2 cellular contexts compared by ENCODE assay signal in the genomic region with DNA sequence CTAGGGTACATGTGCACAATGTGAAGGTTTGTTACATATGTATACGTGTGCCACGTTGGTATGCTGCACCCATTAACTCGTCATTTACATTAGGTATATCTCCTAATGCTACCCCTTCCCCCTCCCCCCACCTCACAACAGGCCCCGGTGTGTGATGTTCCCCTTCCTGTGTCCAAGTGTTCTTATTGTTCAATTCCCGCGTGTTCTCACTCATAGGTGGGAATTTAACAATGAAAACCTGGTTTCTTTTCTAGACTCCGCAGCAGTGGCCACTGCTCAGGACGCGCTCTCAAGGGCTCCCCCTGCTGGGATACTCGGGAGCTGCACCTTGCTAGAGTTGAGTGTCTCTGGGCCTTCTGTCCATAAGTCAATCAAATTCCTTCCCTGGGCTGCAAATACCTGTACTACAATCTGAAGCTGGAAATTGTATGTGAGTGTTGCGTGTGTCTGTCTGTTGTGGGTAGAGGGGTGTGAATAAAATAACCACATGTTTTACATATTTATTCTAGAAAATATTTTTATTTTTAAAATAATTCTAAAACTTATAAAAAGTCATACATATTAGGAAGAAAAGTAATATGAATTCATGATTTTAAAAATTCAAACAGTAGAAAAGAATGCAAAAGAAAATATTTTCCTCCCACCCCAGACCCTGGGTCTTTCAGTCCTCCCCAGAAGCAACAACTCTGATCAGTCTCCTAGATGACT.
TF ChIP-seq lines count a peak whose summit lies in the region.

No MANE protein-coding gene starts in this region.

TF ChIP-seq in HEK293, 187 proteins besides CTCF, POLR2A, EP300 and RAD21 (continued from another document and continues in another):
- TF ChIP-seq, protein P1, sequence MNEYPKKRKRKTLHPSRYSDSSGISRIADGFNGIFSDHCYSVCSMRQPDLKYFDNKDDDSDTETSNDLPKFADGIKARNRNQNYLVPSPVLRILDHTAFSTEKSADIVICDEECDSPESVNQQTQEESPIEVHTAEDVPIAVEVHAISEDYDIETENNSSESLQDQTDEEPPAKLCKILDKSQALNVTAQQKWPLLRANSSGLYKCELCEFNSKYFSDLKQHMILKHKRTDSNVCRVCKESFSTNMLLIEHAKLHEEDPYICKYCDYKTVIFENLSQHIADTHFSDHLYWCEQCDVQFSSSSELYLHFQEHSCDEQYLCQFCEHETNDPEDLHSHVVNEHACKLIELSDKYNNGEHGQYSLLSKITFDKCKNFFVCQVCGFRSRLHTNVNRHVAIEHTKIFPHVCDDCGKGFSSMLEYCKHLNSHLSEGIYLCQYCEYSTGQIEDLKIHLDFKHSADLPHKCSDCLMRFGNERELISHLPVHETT (tag by site-specific recombination; IDR thresholded peaks at IDR 0.05), result no peak
- TF ChIP-seq ZNF600 (tag by site-specific recombination; IDR thresholded peaks at IDR 0.05), result peak; percentile 79
- TF ChIP-seq ZNF335 (tag by site-specific recombination; conservative IDR thresholded peaks at IDR 0.05), result peak; percentile 12; the same call in 1 of the 2 replicates
- TF ChIP-seq, protein P2, sequence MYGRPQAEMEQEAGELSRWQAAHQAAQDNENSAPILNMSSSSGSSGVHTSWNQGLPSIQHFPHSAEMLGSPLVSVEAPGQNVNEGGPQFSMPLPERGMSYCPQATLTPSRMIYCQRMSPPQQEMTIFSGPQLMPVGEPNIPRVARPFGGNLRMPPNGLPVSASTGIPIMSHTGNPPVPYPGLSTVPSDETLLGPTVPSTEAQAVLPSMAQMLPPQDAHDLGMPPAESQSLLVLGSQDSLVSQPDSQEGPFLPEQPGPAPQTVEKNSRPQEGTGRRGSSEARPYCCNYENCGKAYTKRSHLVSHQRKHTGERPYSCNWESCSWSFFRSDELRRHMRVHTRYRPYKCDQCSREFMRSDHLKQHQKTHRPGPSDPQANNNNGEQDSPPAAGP (tag by site-specific recombination; IDR thresholded peaks at IDR 0.05), result no peak
- TF ChIP-seq ZXDB (tag by site-specific recombination; IDR thresholded peaks at IDR 0.05), result 0 out of 2 replicates have a peak, but pooled peaks have one; percentile 13
- TF ChIP-seq, protein P3, sequence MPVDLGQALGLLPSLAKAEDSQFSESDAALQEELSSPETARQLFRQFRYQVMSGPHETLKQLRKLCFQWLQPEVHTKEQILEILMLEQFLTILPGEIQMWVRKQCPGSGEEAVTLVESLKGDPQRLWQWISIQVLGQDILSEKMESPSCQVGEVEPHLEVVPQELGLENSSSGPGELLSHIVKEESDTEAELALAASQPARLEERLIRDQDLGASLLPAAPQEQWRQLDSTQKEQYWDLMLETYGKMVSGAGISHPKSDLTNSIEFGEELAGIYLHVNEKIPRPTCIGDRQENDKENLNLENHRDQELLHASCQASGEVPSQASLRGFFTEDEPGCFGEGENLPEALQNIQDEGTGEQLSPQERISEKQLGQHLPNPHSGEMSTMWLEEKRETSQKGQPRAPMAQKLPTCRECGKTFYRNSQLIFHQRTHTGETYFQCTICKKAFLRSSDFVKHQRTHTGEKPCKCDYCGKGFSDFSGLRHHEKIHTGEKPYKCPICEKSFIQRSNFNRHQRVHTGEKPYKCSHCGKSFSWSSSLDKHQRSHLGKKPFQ (tag by site-specific recombination; IDR thresholded peaks at IDR 0.05), result peak; percentile 88
- TF ChIP-seq KLF8 (tag by site-specific recombination; IDR thresholded peaks at IDR 0.05), result no peak
- TF ChIP-seq, protein P4, sequence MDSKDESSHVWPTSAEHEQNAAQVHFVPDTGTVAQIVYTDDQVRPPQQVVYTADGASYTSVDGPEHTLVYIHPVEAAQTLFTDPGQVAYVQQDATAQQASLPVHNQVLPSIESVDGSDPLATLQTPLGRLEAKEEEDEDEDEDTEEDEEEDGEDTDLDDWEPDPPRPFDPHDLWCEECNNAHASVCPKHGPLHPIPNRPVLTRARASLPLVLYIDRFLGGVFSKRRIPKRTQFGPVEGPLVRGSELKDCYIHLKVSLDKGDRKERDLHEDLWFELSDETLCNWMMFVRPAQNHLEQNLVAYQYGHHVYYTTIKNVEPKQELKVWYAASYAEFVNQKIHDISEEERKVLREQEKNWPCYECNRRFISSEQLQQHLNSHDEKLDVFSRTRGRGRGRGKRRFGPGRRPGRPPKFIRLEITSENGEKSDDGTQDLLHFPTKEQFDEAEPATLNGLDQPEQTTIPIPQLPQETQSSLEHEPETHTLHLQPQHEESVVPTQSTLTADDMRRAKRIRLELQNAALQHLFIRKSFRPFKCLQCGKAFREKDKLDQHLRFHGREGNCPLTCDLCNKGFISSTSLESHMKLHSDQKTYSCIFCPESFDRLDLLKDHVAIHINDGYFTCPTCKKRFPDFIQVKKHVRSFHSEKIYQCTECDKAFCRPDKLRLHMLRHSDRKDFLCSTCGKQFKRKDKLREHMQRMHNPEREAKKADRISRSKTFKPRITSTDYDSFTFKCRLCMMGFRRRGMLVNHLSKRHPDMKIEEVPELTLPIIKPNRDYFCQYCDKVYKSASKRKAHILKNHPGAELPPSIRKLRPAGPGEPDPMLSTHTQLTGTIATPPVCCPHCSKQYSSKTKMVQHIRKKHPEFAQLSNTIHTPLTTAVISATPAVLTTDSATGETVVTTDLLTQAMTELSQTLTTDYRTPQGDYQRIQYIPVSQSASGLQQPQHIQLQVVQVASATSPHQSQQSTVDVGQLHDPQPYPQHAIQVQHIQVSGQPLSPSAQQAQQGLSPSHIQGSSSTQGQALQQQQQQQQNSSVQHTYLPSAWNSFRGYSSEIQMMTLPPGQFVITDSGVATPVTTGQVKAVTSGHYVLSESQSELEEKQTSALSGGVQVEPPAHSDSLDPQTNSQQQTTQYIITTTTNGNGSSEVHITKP (tag by site-specific recombination; IDR thresholded peaks at IDR 0.05), result no peak
- TF ChIP-seq, protein P5, sequence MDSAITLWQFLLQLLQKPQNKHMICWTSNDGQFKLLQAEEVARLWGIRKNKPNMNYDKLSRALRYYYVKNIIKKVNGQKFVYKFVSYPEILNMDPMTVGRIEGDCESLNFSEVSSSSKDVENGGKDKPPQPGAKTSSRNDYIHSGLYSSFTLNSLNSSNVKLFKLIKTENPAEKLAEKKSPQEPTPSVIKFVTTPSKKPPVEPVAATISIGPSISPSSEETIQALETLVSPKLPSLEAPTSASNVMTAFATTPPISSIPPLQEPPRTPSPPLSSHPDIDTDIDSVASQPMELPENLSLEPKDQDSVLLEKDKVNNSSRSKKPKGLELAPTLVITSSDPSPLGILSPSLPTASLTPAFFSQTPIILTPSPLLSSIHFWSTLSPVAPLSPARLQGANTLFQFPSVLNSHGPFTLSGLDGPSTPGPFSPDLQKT (IDR thresholded peaks at IDR 0.05; ENCODE audit: borderline replicate concordance, low read depth, low read length), result no peak
- TF ChIP-seq ZBTB1 (tag by site-specific recombination; IDR thresholded peaks at IDR 0.05), result no peak
- TF ChIP-seq, protein P6, sequence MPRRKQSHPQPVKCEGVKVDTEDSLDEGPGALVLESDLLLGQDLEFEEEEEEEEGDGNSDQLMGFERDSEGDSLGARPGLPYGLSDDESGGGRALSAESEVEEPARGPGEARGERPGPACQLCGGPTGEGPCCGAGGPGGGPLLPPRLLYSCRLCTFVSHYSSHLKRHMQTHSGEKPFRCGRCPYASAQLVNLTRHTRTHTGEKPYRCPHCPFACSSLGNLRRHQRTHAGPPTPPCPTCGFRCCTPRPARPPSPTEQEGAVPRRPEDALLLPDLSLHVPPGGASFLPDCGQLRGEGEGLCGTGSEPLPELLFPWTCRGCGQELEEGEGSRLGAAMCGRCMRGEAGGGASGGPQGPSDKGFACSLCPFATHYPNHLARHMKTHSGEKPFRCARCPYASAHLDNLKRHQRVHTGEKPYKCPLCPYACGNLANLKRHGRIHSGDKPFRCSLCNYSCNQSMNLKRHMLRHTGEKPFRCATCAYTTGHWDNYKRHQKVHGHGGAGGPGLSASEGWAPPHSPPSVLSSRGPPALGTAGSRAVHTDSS (tag by site-specific recombination; IDR thresholded peaks at IDR 0.05), result no peak
- TF ChIP-seq ZNF514 (tag by site-specific recombination; IDR thresholded peaks at IDR 0.05), result no peak

TF ChIP-seq in WTC11, 78 proteins besides CTCF, POLR2A, EP300 and RAD21 (continued from another document):
- TF ChIP-seq, protein P7, sequence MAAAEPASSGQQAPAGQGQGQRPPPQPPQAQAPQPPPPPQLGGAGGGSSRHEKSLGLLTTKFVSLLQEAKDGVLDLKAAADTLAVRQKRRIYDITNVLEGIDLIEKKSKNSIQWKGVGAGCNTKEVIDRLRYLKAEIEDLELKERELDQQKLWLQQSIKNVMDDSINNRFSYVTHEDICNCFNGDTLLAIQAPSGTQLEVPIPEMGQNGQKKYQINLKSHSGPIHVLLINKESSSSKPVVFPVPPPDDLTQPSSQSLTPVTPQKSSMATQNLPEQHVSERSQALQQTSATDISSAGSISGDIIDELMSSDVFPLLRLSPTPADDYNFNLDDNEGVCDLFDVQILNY (CRISPR knock-in tag; IDR thresholded peaks at IDR 0.05), result no peak
- TF ChIP-seq, protein P8, sequence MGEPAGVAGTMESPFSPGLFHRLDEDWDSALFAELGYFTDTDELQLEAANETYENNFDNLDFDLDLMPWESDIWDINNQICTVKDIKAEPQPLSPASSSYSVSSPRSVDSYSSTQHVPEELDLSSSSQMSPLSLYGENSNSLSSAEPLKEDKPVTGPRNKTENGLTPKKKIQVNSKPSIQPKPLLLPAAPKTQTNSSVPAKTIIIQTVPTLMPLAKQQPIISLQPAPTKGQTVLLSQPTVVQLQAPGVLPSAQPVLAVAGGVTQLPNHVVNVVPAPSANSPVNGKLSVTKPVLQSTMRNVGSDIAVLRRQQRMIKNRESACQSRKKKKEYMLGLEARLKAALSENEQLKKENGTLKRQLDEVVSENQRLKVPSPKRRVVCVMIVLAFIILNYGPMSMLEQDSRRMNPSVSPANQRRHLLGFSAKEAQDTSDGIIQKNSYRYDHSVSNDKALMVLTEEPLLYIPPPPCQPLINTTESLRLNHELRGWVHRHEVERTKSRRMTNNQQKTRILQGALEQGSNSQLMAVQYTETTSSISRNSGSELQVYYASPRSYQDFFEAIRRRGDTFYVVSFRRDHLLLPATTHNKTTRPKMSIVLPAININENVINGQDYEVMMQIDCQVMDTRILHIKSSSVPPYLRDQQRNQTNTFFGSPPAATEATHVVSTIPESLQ (CRISPR knock-in tag; IDR thresholded peaks at IDR 0.05), result no peak
- TF ChIP-seq, protein P9, sequence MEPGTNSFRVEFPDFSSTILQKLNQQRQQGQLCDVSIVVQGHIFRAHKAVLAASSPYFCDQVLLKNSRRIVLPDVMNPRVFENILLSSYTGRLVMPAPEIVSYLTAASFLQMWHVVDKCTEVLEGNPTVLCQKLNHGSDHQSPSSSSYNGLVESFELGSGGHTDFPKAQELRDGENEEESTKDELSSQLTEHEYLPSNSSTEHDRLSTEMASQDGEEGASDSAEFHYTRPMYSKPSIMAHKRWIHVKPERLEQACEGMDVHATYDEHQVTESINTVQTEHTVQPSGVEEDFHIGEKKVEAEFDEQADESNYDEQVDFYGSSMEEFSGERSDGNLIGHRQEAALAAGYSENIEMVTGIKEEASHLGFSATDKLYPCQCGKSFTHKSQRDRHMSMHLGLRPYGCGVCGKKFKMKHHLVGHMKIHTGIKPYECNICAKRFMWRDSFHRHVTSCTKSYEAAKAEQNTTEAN (CRISPR knock-in tag; IDR thresholded peaks at IDR 0.05), result no peak
- TF ChIP-seq KAT7 (CRISPR knock-in tag; IDR thresholded peaks at IDR 0.05; ENCODE audit: borderline replicate concordance) (no peak), IRF2 (CRISPR knock-in tag; IDR thresholded peaks at IDR 0.05; ENCODE audit: borderline replicate concordance, low read depth) (no peak), FOXJ3 (CRISPR knock-in tag; IDR thresholded peaks at IDR 0.05; ENCODE audit: borderline replicate concordance) (no peak)
- TF ChIP-seq, protein P10, sequence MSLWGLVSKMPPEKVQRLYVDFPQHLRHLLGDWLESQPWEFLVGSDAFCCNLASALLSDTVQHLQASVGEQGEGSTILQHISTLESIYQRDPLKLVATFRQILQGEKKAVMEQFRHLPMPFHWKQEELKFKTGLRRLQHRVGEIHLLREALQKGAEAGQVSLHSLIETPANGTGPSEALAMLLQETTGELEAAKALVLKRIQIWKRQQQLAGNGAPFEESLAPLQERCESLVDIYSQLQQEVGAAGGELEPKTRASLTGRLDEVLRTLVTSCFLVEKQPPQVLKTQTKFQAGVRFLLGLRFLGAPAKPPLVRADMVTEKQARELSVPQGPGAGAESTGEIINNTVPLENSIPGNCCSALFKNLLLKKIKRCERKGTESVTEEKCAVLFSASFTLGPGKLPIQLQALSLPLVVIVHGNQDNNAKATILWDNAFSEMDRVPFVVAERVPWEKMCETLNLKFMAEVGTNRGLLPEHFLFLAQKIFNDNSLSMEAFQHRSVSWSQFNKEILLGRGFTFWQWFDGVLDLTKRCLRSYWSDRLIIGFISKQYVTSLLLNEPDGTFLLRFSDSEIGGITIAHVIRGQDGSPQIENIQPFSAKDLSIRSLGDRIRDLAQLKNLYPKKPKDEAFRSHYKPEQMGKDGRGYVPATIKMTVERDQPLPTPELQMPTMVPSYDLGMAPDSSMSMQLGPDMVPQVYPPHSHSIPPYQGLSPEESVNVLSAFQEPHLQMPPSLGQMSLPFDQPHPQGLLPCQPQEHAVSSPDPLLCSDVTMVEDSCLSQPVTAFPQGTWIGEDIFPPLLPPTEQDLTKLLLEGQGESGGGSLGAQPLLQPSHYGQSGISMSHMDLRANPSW (CRISPR knock-in tag; conservative IDR thresholded peaks at IDR 0.05; ENCODE audit: low read depth), result no peak
